Comparison of ENCODE assay signal across 1 cellular context in genomic region chr14:50311974-50312733, GRCh38.
A peak's percentile ranks its signal among the peaks of the same experiment; 100 is the strongest.
TF ChIP-seq lines count a peak whose summit lies in the region.

Gene DMAC2L (plus strand): TSS chr14:50312324. CDS start chr14:50321488, 9,164 bp downstream.
Gene L2HGDH (minus strand): TSS chr14:50312229. CDS start chr14:50312150, 79 bp downstream.

TF ChIP-seq in HepG2, 621 proteins besides CTCF, POLR2A, EP300 and RAD21 (continued from another document and continues in another):
- 0 out of 2 replicates have a peak, but pooled peaks have one; percentile 10 for TF ChIP-seq HMG20A (CRISPR knock-in tag; IDR thresholded peaks at IDR 0.05; ENCODE audit: borderline replicate concordance)
- peak; percentile 77 for TF ChIP-seq ZNF256 (CRISPR knock-in tag; conservative IDR thresholded peaks at IDR 0.05)
- TF ChIP-seq NCOA1 (CRISPR knock-in tag; IDR thresholded peaks at IDR 0.05) = peak; percentile 31; the same call in 1 of the 2 replicates
- TF ChIP-seq STAT5B (CRISPR knock-in tag; IDR thresholded peaks at IDR 0.05) = no peak
- TF ChIP-seq MED1 (CRISPR knock-in tag; IDR thresholded peaks at IDR 0.05) = peak; percentile 50
- TF ChIP-seq ZNF550 (CRISPR knock-in tag; IDR thresholded peaks at IDR 0.05; ENCODE audit: borderline replicate concordance) = peak; percentile 74; the same call in 1 of the 2 replicates
- peak; percentile 82 for TF ChIP-seq NR2C2 (CRISPR knock-in tag; IDR thresholded peaks at IDR 0.05; ENCODE audit: borderline replicate concordance)
- TF ChIP-seq ZNF350 (CRISPR knock-in tag; IDR thresholded peaks at IDR 0.05; ENCODE audit: borderline replicate concordance, low read depth) = peak; percentile 72; the same call in 1 of the 2 replicates
- peak; percentile 72; the same call in 1 of the 2 replicates for TF ChIP-seq ZNF160 (CRISPR knock-in tag; IDR thresholded peaks at IDR 0.05)
- no peak for TF ChIP-seq ZNF597 (CRISPR knock-in tag; IDR thresholded peaks at IDR 0.05)
- TF ChIP-seq ZNF318 (CRISPR knock-in tag; IDR thresholded peaks at IDR 0.05) = peak; percentile 67; the same call in 1 of the 2 replicates
- TF ChIP-seq ZNF569 (CRISPR knock-in tag; IDR thresholded peaks at IDR 0.05; ENCODE audit: borderline replicate concordance) = 0 out of 2 replicates have a peak, but pooled peaks have one; percentile 92
- peak; percentile 81 for TF ChIP-seq SPEN (CRISPR knock-in tag; IDR thresholded peaks at IDR 0.05; ENCODE audit: low read depth)
- TF ChIP-seq ZNF275 (CRISPR knock-in tag; IDR thresholded peaks at IDR 0.05; ENCODE audit: borderline replicate concordance) = peak; percentile 84; the same call in 1 of the 2 replicates
- no peak; the same call in 1 of the 2 replicates for TF ChIP-seq ARHGAP35 (CRISPR knock-in tag; IDR thresholded peaks at IDR 0.05; ENCODE audit: borderline replicate concordance)
- peak; percentile 93 for TF ChIP-seq ARNT2 (CRISPR knock-in tag; IDR thresholded peaks at IDR 0.05; ENCODE audit: low read depth)
- TF ChIP-seq ZBTB10 (CRISPR knock-in tag; IDR thresholded peaks at IDR 0.05; ENCODE audit: borderline replicate concordance) = no peak
- no peak for TF ChIP-seq TRIM22 (IDR thresholded peaks at IDR 0.05)
- no peak for TF ChIP-seq ZNF207 (IDR thresholded peaks at IDR 0.05; ENCODE audit: borderline replicate concordance)
- peak; percentile 93; the same call in 1 of the 2 replicates for TF ChIP-seq GLI4 (CRISPR knock-in tag; IDR thresholded peaks at IDR 0.05; ENCODE audit: borderline replicate concordance)
- TF ChIP-seq NR2F6 (IDR thresholded peaks at IDR 0.05) = 0 out of 2 replicates have a peak, but pooled peaks have one; percentile 4
- peak; percentile 48 for TF ChIP-seq NR2F6 (CRISPR knock-in tag; IDR thresholded peaks at IDR 0.05)
- TF ChIP-seq ZNF652 (CRISPR knock-in tag; IDR thresholded peaks at IDR 0.05; ENCODE audit: borderline replicate concordance, low read depth) = no peak
- no peak for TF ChIP-seq MLXIP (CRISPR knock-in tag; IDR thresholded peaks at IDR 0.05; ENCODE audit: borderline replicate concordance)
- no peak for TF ChIP-seq SMAD9 (CRISPR knock-in tag; IDR thresholded peaks at IDR 0.05)
- TF ChIP-seq PRDM4 (CRISPR knock-in tag; IDR thresholded peaks at IDR 0.05; ENCODE audit: borderline replicate concordance) = no peak
- TF ChIP-seq DNMT3B (CRISPR knock-in tag; conservative IDR thresholded peaks at IDR 0.05) = peak; percentile 67; the same call in 1 of the 2 replicates
- peak; percentile 38; the same call in 1 of the 2 replicates for TF ChIP-seq SMAD1 (CRISPR knock-in tag; IDR thresholded peaks at IDR 0.05; ENCODE audit: borderline replicate concordance, low read depth)
- TF ChIP-seq PAX8 (CRISPR knock-in tag; IDR thresholded peaks at IDR 0.05; ENCODE audit: borderline replicate concordance) = peak; percentile 87; the same call in 1 of the 2 replicates
- peak; percentile 23; the same call in 1 of the 2 replicates for TF ChIP-seq RARA (CRISPR knock-in tag; IDR thresholded peaks at IDR 0.05)
- TF ChIP-seq GABPA (IDR thresholded peaks at IDR 0.05; ENCODE audit: low read depth, low read length) = no peak
- TF ChIP-seq GABPA (CRISPR knock-in tag; IDR thresholded peaks at IDR 0.05; ENCODE audit: low read depth) = peak; percentile 44
- 0 out of 2 replicates have a peak, but pooled peaks have one; percentile 39 for TF ChIP-seq RELA (CRISPR knock-in tag; IDR thresholded peaks at IDR 0.05)
- TF ChIP-seq ZNF777 (CRISPR knock-in tag; IDR thresholded peaks at IDR 0.05) = peak; percentile 84
- TF ChIP-seq ZNF136 (CRISPR knock-in tag; IDR thresholded peaks at IDR 0.05; ENCODE audit: low read depth) = peak; percentile 92
